In the genomic region with DNA sequence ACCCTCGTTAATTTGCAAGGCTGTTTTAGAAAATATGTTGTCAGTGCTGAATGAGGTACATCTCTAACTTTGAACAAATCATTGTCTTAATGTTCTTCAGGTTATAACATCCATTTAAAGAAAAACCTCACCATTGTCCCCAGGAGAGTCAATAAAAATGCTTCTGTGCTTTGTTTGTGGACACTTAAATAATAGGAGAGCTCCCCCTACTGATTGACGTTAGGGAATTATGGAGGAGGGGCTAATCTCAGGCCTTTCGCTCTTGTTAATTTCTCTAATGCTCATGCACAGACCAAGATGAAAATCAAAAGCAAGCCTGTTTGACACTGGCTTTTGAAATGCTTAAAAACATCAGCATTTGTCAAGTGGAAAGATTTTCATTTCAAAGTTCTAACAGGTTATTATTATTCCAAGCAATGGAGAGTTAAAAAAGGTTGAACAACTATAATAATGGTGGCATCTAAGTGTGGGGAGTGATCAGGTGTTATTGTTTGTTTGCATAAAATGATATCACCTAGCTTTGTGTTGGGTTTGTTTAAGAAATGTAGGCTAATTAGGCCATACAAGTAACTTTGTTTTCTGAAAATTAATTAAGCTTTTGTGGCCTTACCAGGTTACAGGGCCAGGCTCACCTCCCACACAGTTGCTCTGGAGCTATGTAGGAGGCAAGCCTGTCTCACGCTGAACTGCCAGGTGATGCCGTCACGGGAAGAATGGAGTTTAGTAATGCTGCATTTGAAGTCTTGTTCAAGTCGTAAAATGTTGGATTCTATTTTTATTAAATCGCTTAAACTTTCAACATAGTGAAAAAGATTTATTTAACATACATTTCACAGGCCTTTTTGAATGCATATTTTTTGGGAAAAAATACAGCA, we compare ENCODE assay signal across 8 cellular contexts. TPM values are rescaled to one million over a fixed set of nuclear protein-coding genes. Genes with fewer than 3 reads are reported as not detected.
A peak's percentile ranks its signal among the peaks of the same experiment; 100 is the strongest.
DNase-seq lines count a peak whose midpoint lies in the region; ATAC-seq, FAIRE-seq and TF ChIP-seq lines count a peak whose summit lies in the region.

No MANE protein-coding gene starts in this region.

- peak; percentile 22; the same call in 1 of the 3 replicates for TF ChIP-seq CTCF in A549 (IDR thresholded peaks at IDR 0.05)
- TF ChIP-seq CTCF in astrocyte of the spinal cord (IDR thresholded peaks at IDR 0.05; ENCODE audit: low read depth, low read length) = peak; percentile 62

- WGBS in A549 (ENCODE audit: missing lambda C conversion rate) = 63% methylated on average over 8 of the region's 8 CpGs

- in situ Hi-C loops in astrocyte of the spinal cord (cut with HindIII; ENCODE audit: low sequenced_read_pairs) = no loop called here

- no peak for TF ChIP-seq POLR2A in A549 (IDR thresholded peaks at IDR 0.05; ENCODE audit: low read length)

- peaks cover 5% of the 10 kb centered on the region; the same call in 1 of the 3 replicates for H3K4me1 ChIP-seq in A549

- H3K4me2 ChIP-seq in A549 = no peak overlapping the region

- FAIRE-seq in A549 (lab: Jason Lieb, UNC) = no peak

- DNase-seq in A549 (ENCODE audit: low read depth in 1 of 2, low spot score in 1 of 2) (peak; percentile 4 to 17), NCI-H2227 (lab: John Stamatoyannopoulos, UW; ENCODE audit: unreplicated experiment) (peak; percentile 40), astrocyte of the spinal cord (ENCODE audit: low read depth, low spot score) (peak; percentile 74), hepatic stellate cell (ENCODE audit: low spot score) (peak; percentile 25), stromal cell of bone marrow (ENCODE audit: low read depth) (peak; percentile 47)
- no peak for DNase-seq in activated T-cell treated with anti-CD3 and anti-CD28 coated beads, Interleukin-2, amount 50 U/mL, for 1 hour

- peak; percentile 33 to 54; a peak in 3 of 5 replicates for TF ChIP-seq RAD21 in A549 (conservative IDR thresholded peaks at IDR 0.05 in 1 of 2, IDR thresholded peaks at IDR 0.05 in 1 of 2)

- POLR2A ChIA-PET in A549 (lab: Yijun Ruan, JAX) = no interaction called here

- H3K9me3 ChIP-seq in A549 = peaks cover 18% of the 10 kb centered on the region

- no peak overlapping the region for H3K27ac ChIP-seq in A549

- peak in 1 of 2 experiments; percentile 35; a peak in 1 of 6 replicates for ATAC-seq in A549
- peak; percentile 75 for ATAC-seq in GM18498 (IDR thresholded peaks at IDR 0.05; ENCODE audit: unreplicated experiment)
- peak; percentile 57 for ATAC-seq in HG03139 (IDR thresholded peaks at IDR 0.05; ENCODE audit: unreplicated experiment)

- H3K4me3 ChIP-seq in A549 (no peak overlapping the region), astrocyte of the spinal cord (ENCODE audit: low read depth, low read length) (no peak overlapping the region)

- CTCF ChIA-PET in A549 (lab: Yijun Ruan, JAX) = interaction anchor here (0.7 to 1.8 kb wide), 5 partner anchors 10 to 44 kb away, joined by 3 to 6 read pairs (median 3); no protein-coding TSS in a partner anchor

- TF ChIP-seq EP300 in A549 (IDR thresholded peaks at IDR 0.05) = no peak

TF ChIP-seq in A549, 52 proteins besides CTCF, POLR2A, EP300 and RAD21:
- TF ChIP-seq ZSCAN20 (CRISPR knock-in tag; IDR thresholded peaks at IDR 0.05) (no peak), EHF (CRISPR knock-in tag; IDR thresholded peaks at IDR 0.05) (no peak), SMC3 (IDR thresholded peaks at IDR 0.05) (0 out of 3 replicates have a peak, but pooled peaks have one; percentile 9), FOSL2 (IDR thresholded peaks at IDR 0.05) (no peak), FOSL2 (CRISPR knock-in tag; IDR thresholded peaks at IDR 0.05) (no peak), POLR2AphosphoS2 (conservative IDR thresholded peaks at IDR 0.05; ENCODE audit: low read length) (no peak)

RNA-seq across cellular contexts. Expression of gene SMIM21, which starts 51.7 kb away (rescaled TPM):
- polyA plus RNA-seq in A549 (2011; rRNA removed) (not detected in 2 replicates), A549 (2017; fragmentation: RNase III; extraction: RNeasy Plus Mini Kit Qiagen cat#74134 plus additional on column Dnase treatment) (not detected in 3 replicates)
- not detected in 2 replicates for polyA plus RNA-seq in A549 (2012; cell fraction: cytosol; rRNA removed)
- polyA plus RNA-seq in A549 (2012; cell fraction: nucleus; rRNA removed) = not detected in 2 replicates
- not detected in 2 replicates for polyA minus RNA-seq in A549 (2011; rRNA and poly(A)+ RNA removed)
